Comparison of ENCODE assay signal across 9 cellular contexts in genomic region chr20:13430346-13431002, GRCh38.
DNase-seq lines count a peak whose midpoint lies in the region; ATAC-seq, FAIRE-seq and TF ChIP-seq lines count a peak whose summit lies in the region.
"Had no signal": no experiment of that assay in that cellular context is flagged by ENCODE, and none has a peak within 500 bp of the region (broad histone marks: within the 10 kb centered on the region; RNA-seq: fewer than 3 reads in every experiment).

No MANE protein-coding gene starts in this region.

- H3K27me3 ChIP-seq in left lung, result no peaks in the 10 kb centered on the region

- no peak overlapping the region for H3K4me3 ChIP-seq in left lung

- intact Hi-C loops in left lung (cut with DNase I), result no loop called here

- H3K9me3 ChIP-seq in left lung, result peaks cover 0 to 7% of the 10 kb centered on the region in 2 donors

- ATAC-seq in GM18499 (IDR thresholded peaks at IDR 0.05; ENCODE audit: insufficient read depth, unreplicated experiment) (peak; percentile 61), HG02678 (IDR thresholded peaks at IDR 0.05; ENCODE audit: unreplicated experiment) (peak; percentile 87), left lung (peak; percentile 83), GM18867 (IDR thresholded peaks at IDR 0.05; ENCODE audit: unreplicated experiment) (no peak)

- TF ChIP-seq CTCF in left lung (IDR thresholded peaks at IDR 0.05), result no peak

- H3K36me3 ChIP-seq in left lung, result peaks cover 0 to 11% of the 10 kb centered on the region in 2 donors

- DNase-seq in RCC 7860 (ENCODE audit: low spot score) (peak; percentile 97), left lung (peak in 1 of 2 donors; percentile 10), T-helper 9 cell (no peak), OCI-M2 (lab: John Stamatoyannopoulos, UW; ENCODE audit: unreplicated experiment) (no peak), AG08396 (ENCODE audit: low spot score) (no peak)
- DNase-seq: NCI-H2081 had no signal

- H3K4me1 ChIP-seq in left lung, result no peaks in the 10 kb centered on the region

- FAIRE-seq in RCC 7860 (lab: Jason Lieb, UNC), result peak; percentile 98

- peak overlapping the region in 1 of 2 donors; percentile 18 for H3K27ac ChIP-seq in left lung
